ENCODE assay signal across 17 cellular contexts in the genomic region with DNA sequence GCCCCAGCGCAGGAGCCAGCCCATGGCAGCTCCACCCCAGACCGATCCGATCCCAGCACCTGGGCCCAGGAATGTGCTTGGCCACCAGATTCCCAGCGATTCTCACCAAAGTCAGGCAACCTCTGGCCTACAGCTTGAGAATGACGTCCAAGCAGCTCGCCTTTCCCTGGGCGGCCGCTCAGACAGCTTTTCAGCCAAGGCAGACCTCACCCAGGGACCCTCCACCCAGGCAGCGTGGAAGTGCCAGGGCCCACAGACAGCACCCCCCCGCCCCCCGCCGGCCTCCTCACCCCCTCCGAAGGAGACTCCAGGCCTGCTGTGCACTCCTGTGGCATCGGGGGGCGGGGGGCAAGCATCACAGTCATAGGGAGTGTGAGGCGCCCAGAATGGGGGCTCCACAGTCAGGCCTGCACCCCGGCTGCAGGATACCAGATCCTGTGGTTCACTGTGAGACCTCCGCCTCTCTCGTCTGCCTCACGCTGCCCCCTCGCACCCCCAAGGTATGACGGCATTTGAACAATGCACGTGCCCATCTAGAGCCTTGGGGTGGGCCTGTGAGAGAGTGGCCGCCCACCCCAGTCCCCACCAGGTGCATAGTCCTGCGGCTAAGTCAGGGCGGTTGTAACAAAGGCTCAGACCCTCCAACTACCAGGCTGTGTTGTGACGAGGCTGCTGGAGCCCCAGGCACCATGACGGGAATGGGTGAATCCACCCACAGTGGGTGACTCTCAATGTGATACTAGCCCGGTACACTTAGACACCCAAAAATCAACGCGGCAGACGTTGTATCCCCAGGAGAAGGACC. TPM values are rescaled to one million over a fixed set of nuclear protein-coding genes. Genes with fewer than 3 reads are reported as not detected.
DNase-seq lines count a peak whose midpoint lies in the region; ATAC-seq and TF ChIP-seq lines count a peak whose summit lies in the region.
"Had no signal": no experiment of that assay in that cellular context is flagged by ENCODE, and none has a peak within 500 bp of the region (broad histone marks: within the 10 kb centered on the region; RNA-seq: fewer than 3 reads in every experiment).

No MANE protein-coding gene starts in this region.

- peak overlapping the region; percentile 16 for H3K14ac ChIP-seq in trophoblast cell (ENCODE audit: low read length)

- no peak overlapping the region for H2BK12ac ChIP-seq in trophoblast cell (ENCODE audit: low read length)

- H3K79me1 ChIP-seq in trophoblast cell (ENCODE audit: low read length): peaks cover 4% of the 10 kb centered on the region

- TF ChIP-seq CTCF in fibroblast of mammary gland (conservative IDR thresholded peaks at IDR 0.05; ENCODE audit: control insufficient read depth, insufficient read depth, low read depth, low read length) (no peak), tibial artery (IDR thresholded peaks at IDR 0.05) (no peak)
- TF ChIP-seq CTCF in activated CD8-positive, alpha-beta T cell treated with anti-CD3 and anti-CD28 coated beads for 36 hours (IDR thresholded peaks at IDR 0.05): no peak

- peak overlapping the region; percentile 56 for H3K27ac ChIP-seq in caudate nucleus (ENCODE audit: low read depth, low read length)
- no peak overlapping the region for H3K27ac ChIP-seq in trophoblast cell (ENCODE audit: low read depth, low read length)
- H3K27ac ChIP-seq in tibial artery: peak overlapping the region; percentile 43 to 66

- no peak overlapping the region for H2BK120ac ChIP-seq in trophoblast cell (ENCODE audit: insufficient read depth, low read length, poor library complexity)

- POLR2A ChIA-PET in activated CD8-positive, alpha-beta T cell treated with anti-CD3 and anti-CD28 coated beads for 36 hours (lab: Charles Lee): no interaction called here

- no peak overlapping the region for H3K4me3 Mint-ChIP-seq in activated CD8-positive, alpha-beta T cell treated with anti-CD3 and anti-CD28 coated beads for 36 hours

- ATAC-seq in HG02840 (IDR thresholded peaks at IDR 0.05; ENCODE audit: low FRiP score, unreplicated experiment) (no peak), GM21515 (IDR thresholded peaks at IDR 0.05; ENCODE audit: unreplicated experiment) (no peak)
- no peak for ATAC-seq in activated CD8-positive, alpha-beta T cell treated with anti-CD3 and anti-CD28 coated beads for 36 hours

- H3K4me2 ChIP-seq in trophoblast cell (ENCODE audit: low read length): no peak overlapping the region

- no peaks in the 10 kb centered on the region for H3K27me3 Mint-ChIP-seq in activated CD8-positive, alpha-beta T cell treated with anti-CD3 and anti-CD28 coated beads for 36 hours

- no peak overlapping the region for H3K23ac ChIP-seq in trophoblast cell (ENCODE audit: low read length)

- DNase-seq in caudate nucleus (lab: John Stamatoyannopoulos, UW): no peak
- peak; percentile 57 for DNase-seq in fibroblast of mammary gland (ENCODE audit: low read depth)
- DNase-seq in trophoblast cell: peak; percentile 85 to 88
- DNase-seq in tibial artery: no peak
- DNase-seq in iPS-NIHi7 (ENCODE audit: extremely low spot score): no peak
- DNase-seq in activated CD8-positive, alpha-beta T cell treated with anti-CD3 and anti-CD28 coated beads for 36 hours: no peak
- DNase-seq: activated CD4-positive, CD25-positive, alpha-beta regulatory T cell treated with anti-CD3 and anti-CD28 coated beads, Interleukin-2, amount 50 U/mL, for 72 hours; activated gamma-delta T cell; cortex of kidney; DMS153; kidney glomerular epithelial cell; NCI-H1694 treated with DMSO at 0.1 percent for 48 hours; NCI-H446 treated with DMSO at 0.1 percent for 48 hours; SHP77 treated with DMSO at 0.1 percent for 48 hours; T-helper 2 cell had no signal

- CTCF ChIA-PET in activated CD8-positive, alpha-beta T cell treated with anti-CD3 and anti-CD28 coated beads for 36 hours (lab: Charles Lee): interaction anchor here (1.3 to 2.0 kb wide), 2 partner anchors 31 kb away, joined by 4 to 8 read pairs; no protein-coding TSS in a partner anchor

- peak overlapping the region; percentile 42 for H3K18ac ChIP-seq in trophoblast cell (ENCODE audit: low read length)

- H3K4me3 ChIP-seq in fibroblast of mammary gland (ENCODE audit: control insufficient read depth, low read depth, low read length): no peak overlapping the region
- no peak overlapping the region for H3K4me3 ChIP-seq in trophoblast cell (ENCODE audit: low read depth, low read length)
- H3K4me3 ChIP-seq in tibial artery: no peak overlapping the region

- no CpG with 5 or more reads among the region's 32 CpGs for WGBS in trophoblast cell (ENCODE audit: extremely low coverage, insufficient coverage, insufficient read length)

- H3K9me3 ChIP-seq in trophoblast cell (ENCODE audit: insufficient read depth, low read depth, low read length) (peaks cover 2% of the 10 kb centered on the region), tibial artery (no peaks in the 10 kb centered on the region)

- H4K12ac ChIP-seq in trophoblast cell (ENCODE audit: low read depth, low read length): no peak overlapping the region

- no peaks in the 10 kb centered on the region for H3K9me3 Mint-ChIP-seq in activated CD8-positive, alpha-beta T cell treated with anti-CD3 and anti-CD28 coated beads for 36 hours

- peak overlapping the region; percentile 17 for H2AFZ ChIP-seq in trophoblast cell (ENCODE audit: insufficient read depth, low read length, poor library complexity)

- peak overlapping the region; percentile 12 for H4K91ac ChIP-seq in trophoblast cell (ENCODE audit: low read depth, low read length)

- H3K27me3 ChIP-seq in trophoblast cell (ENCODE audit: insufficient read depth, low read length): no peaks in the 10 kb centered on the region
- H3K27me3 ChIP-seq in tibial artery: no peaks in the 10 kb centered on the region

- no peak overlapping the region for H3K27ac Mint-ChIP-seq in activated CD8-positive, alpha-beta T cell treated with anti-CD3 and anti-CD28 coated beads for 36 hours

- H3K4me1 Mint-ChIP-seq in activated CD8-positive, alpha-beta T cell treated with anti-CD3 and anti-CD28 coated beads for 36 hours (ENCODE audit: low read depth): peaks cover 1% of the 10 kb centered on the region

- peak overlapping the region; percentile 43 for H3K4ac ChIP-seq in trophoblast cell (ENCODE audit: low read depth, low read length)

- intact Hi-C loops in tibial artery (cut with DNase I; ENCODE audit: low total_unique reads): no loop called here
- intact Hi-C loops in activated CD8-positive, alpha-beta T cell treated with anti-CD3 and anti-CD28 coated beads for 36 hours (cut with micrococcal nuclease): no loop called here

- H3K4me1 ChIP-seq in trophoblast cell (ENCODE audit: control insufficient read depth in 1 of 2, insufficient read depth in 2 of 2, low read length in 2 of 2): peaks cover 22 to 30% of the 10 kb centered on the region in 2 experiments
- H3K4me1 ChIP-seq in tibial artery: peaks cover 0 to 95% (median 69%) of the 10 kb centered on the region in 4 donors

- peaks cover 5% of the 10 kb centered on the region for H3K79me2 ChIP-seq in trophoblast cell (ENCODE audit: control insufficient read depth, insufficient read depth, low read length, poor library complexity)

- no peak overlapping the region for H3K9ac ChIP-seq in trophoblast cell (ENCODE audit: low read length)

- peak overlapping the region; percentile 2 for H2AK5ac ChIP-seq in trophoblast cell (ENCODE audit: low read length)

- H2BK5ac ChIP-seq in trophoblast cell (ENCODE audit: low read depth, low read length, poor library complexity): no peak overlapping the region

- H3K36me3 ChIP-seq in trophoblast cell (ENCODE audit: control insufficient read depth in 1 of 2, insufficient read depth in 2 of 2, low read length in 2 of 2) (peaks cover 0 to 11% of the 10 kb centered on the region in 2 experiments), tibial artery (peaks cover 0 to 22% (median 6%) of the 10 kb centered on the region in 3 donors)

- no peak overlapping the region for H4K8ac ChIP-seq in trophoblast cell (ENCODE audit: low read depth, low read length)

- no peaks in the 10 kb centered on the region for H3K36me3 Mint-ChIP-seq in activated CD8-positive, alpha-beta T cell treated with anti-CD3 and anti-CD28 coated beads for 36 hours (ENCODE audit: low read depth)

RNA-seq across cellular contexts. Expression of a gene that starts 6.0 kb away (rescaled TPM):
- polyA plus RNA-seq in trophoblast cell (2013): 0.18 and 0.19 TPM in 2 replicates
- under 1 TPM in 1 of 2 experiments, not detected in 1; 0.18 TPM for total RNA-seq in activated CD8-positive, alpha-beta T cell treated with anti-CD3 and anti-CD28 coated beads for 36 hours

RNA-seq across cellular contexts. Expression of a gene that starts 28.2 kb away (rescaled TPM):
- 53.1 and 56.6 TPM in 2 replicates for polyA plus RNA-seq in trophoblast cell (2013)
- 1 to 10 TPM; 2.4 to 2.5 TPM for total RNA-seq in activated CD8-positive, alpha-beta T cell treated with anti-CD3 and anti-CD28 coated beads for 36 hours

RNA-seq across cellular contexts. Expression of a gene that starts 56.4 kb away (rescaled TPM):
- polyA plus RNA-seq in trophoblast cell (2013): 21.5 and 22.0 TPM in 2 replicates
- total RNA-seq in activated CD8-positive, alpha-beta T cell treated with anti-CD3 and anti-CD28 coated beads for 36 hours: 10 to 100 TPM; 86.3 to 93.2 TPM

Comparison
In these comparisons a context has a peak if more than half of its experiments do, and no peak if none do; other contexts are left out.
1. DNase-seq: peak in fibroblast of mammary gland (single experiment) and trophoblast cell (2 of 2); none in caudate nucleus (0 of 61), tibial artery (0 of 2), iPS-NIHi7 (single experiment) and activated CD8-positive, alpha-beta T cell treated with anti-CD3 and anti-CD28 coated beads for 36 hours (single experiment).